In genomic region chr19:44745386-44745831, GRCh38 we compare ENCODE assay signal across 8 cellular contexts. TPM values are rescaled to one million over a fixed set of nuclear protein-coding genes. Genes with fewer than 3 reads are reported as not detected.
DNase-seq lines count a peak whose midpoint lies in the region; ATAC-seq and TF ChIP-seq lines count a peak whose summit lies in the region.

No MANE protein-coding gene starts in this region.

- H3K36me3 ChIP-seq in Caco-2 (ENCODE audit: control insufficient read depth, insufficient read depth, low read length) (no peaks in the 10 kb centered on the region), RWPE2 (ENCODE audit: low read depth) (peaks cover 6% of the 10 kb centered on the region)

- H3K4me1 ChIP-seq in Caco-2 (peaks cover 63% of the 10 kb centered on the region), RWPE2 (ENCODE audit: insufficient read depth, poor library complexity, severe bottlenecking) (peaks cover 23% of the 10 kb centered on the region)

- H3K27me3 Mint-ChIP-seq in Caco-2 (ENCODE audit: insufficient read depth, unreplicated experiment) = no peaks in the 10 kb centered on the region

- CTCF ChIA-PET in Caco-2 (lab: Charles Lee) = interaction anchor here (0.6 to 2.0 kb wide), 2 partner anchors 25 to 173 kb away, joined by 6 read pairs; no protein-coding TSS in a partner anchor

- no peaks in the 10 kb centered on the region for H3K9me3 Mint-ChIP-seq in Caco-2 (ENCODE audit: unreplicated experiment)

- ATAC-seq in RWPE2 (ENCODE audit: low read depth) (no peak), HG02798 (IDR thresholded peaks at IDR 0.05; ENCODE audit: poor library complexity, unreplicated experiment) (no peak), HG02623 (IDR thresholded peaks at IDR 0.05; ENCODE audit: unreplicated experiment) (no peak)

- H3K27ac ChIP-seq in RWPE2 (ENCODE audit: poor library complexity, severe bottlenecking) = peak overlapping the region; percentile 26

- H3K27me3 ChIP-seq in Caco-2 (replicated peaks; ENCODE audit: control insufficient read depth, insufficient read depth, low read length) = no peaks in the 10 kb centered on the region
- no peaks in the 10 kb centered on the region for H3K27me3 ChIP-seq in RWPE2 (ENCODE audit: insufficient read depth, poor library complexity, severe bottlenecking)

- no peaks in the 10 kb centered on the region for H3K9me3 ChIP-seq in Caco-2
- no peaks in the 10 kb centered on the region for H3K9me3 ChIP-seq in RWPE2 (ENCODE audit: severe bottlenecking)

- H3K4me3 Mint-ChIP-seq in Caco-2 (ENCODE audit: unreplicated experiment) = peak overlapping the region; percentile 55

- peaks cover 39% of the 10 kb centered on the region for H3K4me1 Mint-ChIP-seq in Caco-2 (ENCODE audit: low read depth, unreplicated experiment)

- DNase-seq in Caco-2 (peak in 1 of 2 experiments; percentile 72), RWPE2 (ENCODE audit: low spot score) (no peak), fibroblast of the aortic adventitia (ENCODE audit: low read depth) (peak; percentile 91), posterior vena cava (ENCODE audit: low spot score) (peak; percentile 96), NCI-H345 treated with DMSO at 0.1 percent for 48 hours (lab: John Stamatoyannopoulos, UW; ENCODE audit: unreplicated experiment) (no peak)
- no peak for DNase-seq in stimulated activated CD4-positive, alpha-beta T cell treated with anti-CD3 and anti-CD28 coated beads, Interleukin-1b, Interleukin-23, amount 100 ng/mL, for 48 hours

- H3K4me3 ChIP-seq in Caco-2 (ENCODE audit: low read depth, low read length) (no peak overlapping the region), RWPE2 (ENCODE audit: severe bottlenecking) (no peak overlapping the region), fibroblast of the aortic adventitia (ENCODE audit: low read depth, low read length) (no peak overlapping the region)

- BruUV-seq in Caco-2 (replicated peaks; lab: Mats Ljungman, UMichigan) = no TSS peak

- H3K27ac Mint-ChIP-seq in Caco-2 (ENCODE audit: unreplicated experiment) = peak overlapping the region; percentile 84

- intact Hi-C loops in Caco-2 (cut with micrococcal nuclease; ENCODE audit: unreplicated experiment) (no loop called here), posterior vena cava (cut with DNase I) (no loop called here)

- TF ChIP-seq CTCF in Caco-2 (IDR thresholded peaks at IDR 0.05; ENCODE audit: insufficient read depth in 1 of 2, low read depth in 1 of 2, low read length in 1 of 2, severe bottlenecking in 1 of 2, unreplicated experiment in 1 of 2) (no peak), RWPE2 (IDR thresholded peaks at IDR 0.05; ENCODE audit: poor library complexity, severe bottlenecking) (no peak), fibroblast of the aortic adventitia (IDR thresholded peaks at IDR 0.05; ENCODE audit: insufficient read depth, low read length) (no peak)

- H3K36me3 Mint-ChIP-seq in Caco-2 (ENCODE audit: insufficient read depth, unreplicated experiment) = peaks cover 22% of the 10 kb centered on the region

- POLR2A ChIA-PET in Caco-2 (lab: Charles Lee) = interaction anchor here (0.6 kb wide), 1 partner anchor 28 kb away, joined by 3 read pairs; no protein-coding TSS in a partner anchor

RNA-seq across cellular contexts. Expression of gene BCL3, which starts 3.1 kb away (rescaled TPM):
- total RNA-seq in Caco-2 (2022) (15.5 and 21.3 TPM in 2 replicates), fibroblast of the aortic adventitia (ENCODE audit: low replicate concordance) (3.8 and 13.4 TPM in 2 replicates), posterior vena cava (10 to 100 TPM; 37.6 to 40.4 TPM)

RNA-seq across cellular contexts. Expression of gene CBLC, which starts 32.3 kb away (rescaled TPM):
- total RNA-seq in Caco-2 (2022) = 42.3 and 43.6 TPM in 2 replicates
- not detected in 2 replicates for total RNA-seq in fibroblast of the aortic adventitia (ENCODE audit: low replicate concordance)
- not detected for total RNA-seq in posterior vena cava

RNA-seq across cellular contexts. Expression of gene CEACAM16, which starts 46.5 kb away (rescaled TPM):
- total RNA-seq in Caco-2 (2022) = not detected in 2 replicates
- total RNA-seq in fibroblast of the aortic adventitia (ENCODE audit: low replicate concordance) = not detected in 2 replicates
- not detected for total RNA-seq in posterior vena cava

Comparison
In these comparisons a context has a peak if more than half of its experiments do, and no peak if none do; other contexts are left out.
1. DNase-seq: peak in fibroblast of the aortic adventitia (single experiment) and posterior vena cava (single experiment); none in RWPE2 (single experiment), NCI-H345 treated with DMSO at 0.1 percent for 48 hours (single experiment) and stimulated activated CD4-positive, alpha-beta T cell treated with anti-CD3 and anti-CD28 coated beads, Interleukin-1b, Interleukin-23, amount 100 ng/mL, for 48 hours (single experiment).
2. RNA of gene CBLC, which starts 32.3 kb away (total RNA-seq): 42.3 to 43.6 TPM in Caco-2; not detected in posterior vena cava and not detected in fibroblast of the aortic adventitia; every median in the first group is over 10 times any median in the second.